Comparison of ENCODE assay signal across 34 cellular contexts in genomic region chr17:63413128-63413527, GRCh38. TPM values are rescaled to one million over a fixed set of nuclear protein-coding genes. Genes with fewer than 3 reads are reported as not detected.
DNase-seq lines count a peak whose midpoint lies in the region; ATAC-seq and TF ChIP-seq lines count a peak whose summit lies in the region.
"Had no signal": no experiment of that assay in that cellular context is flagged by ENCODE, and none has a peak within 500 bp of the region (broad histone marks: within the 10 kb centered on the region; RNA-seq: fewer than 3 reads in every experiment).

No MANE protein-coding gene starts in this region.

- no peaks in the 10 kb centered on the region for H3K36me3 Mint-ChIP-seq in GM23338 (ENCODE audit: low read depth)
- H3K36me3 Mint-ChIP-seq in Calu3 (ENCODE audit: insufficient read depth, unreplicated experiment): no peaks in the 10 kb centered on the region

- H3F3A ChIP-seq in GM23338 (replicated peaks; ENCODE audit: low read depth): no peaks in the 10 kb centered on the region

- H3K9me3 Mint-ChIP-seq in GM23338 (no peaks in the 10 kb centered on the region), Calu3 (ENCODE audit: low read depth, unreplicated experiment) (no peaks in the 10 kb centered on the region)
- H3K9me3 Mint-ChIP-seq: CD14-positive monocyte; CD4-positive, alpha-beta memory T cell; CD4-positive, alpha-beta T cell; CD4-positive, CD25-positive, alpha-beta regulatory T cell; CD8-positive, alpha-beta memory T cell; CD8-positive, alpha-beta T cell had no signal

- H3K27ac ChIP-seq in GM23338 (ENCODE audit: low read depth) (no peak overlapping the region), OCI-LY3 (ENCODE audit: low read length) (no peak overlapping the region), Panc1 (ENCODE audit: low read length) (no peak overlapping the region), caudate nucleus (ENCODE audit: low read depth, low read length) (peak overlapping the region; percentile 42), left lung (no peak overlapping the region)
- H3K27ac ChIP-seq: 22Rv1; A549; BLaER1; BLaER1 treated with 17β-estradiol and CSF1 and Interleukin-3, amounts not matched to agents 10 nM and 100 nM; C4-2B had no signal

- DNase-seq in GM23338 (ENCODE audit: low spot score) (no peak), Panc1 (ENCODE audit: low read depth, low spot score) (no peak), caudate nucleus (lab: John Stamatoyannopoulos, UW) (peak in 4 of 61 donors; percentile 13 to 53 (median 34)), left lung (no peak), Calu3 (no peak), HT-29 (ENCODE audit: low spot score) (no peak), left ventricle myocardium superior (no peak)
- DNase-seq: 8988T; ACHN; AML-193; BE2C; C1 segment of cervical spinal cord; Caco-2; CD4-positive, alpha-beta memory T cell; CD4-positive, alpha-beta T cell; CD4-positive, CD25-positive, alpha-beta regulatory T cell; CD8-positive, alpha-beta memory T cell; CD8-positive, alpha-beta T cell; COR-L47; DMS 273 treated with DMSO at 0.1 percent for 48 hours; DMS153; DMS53; DMS79; DMS79 treated with DMSO at 0.1 percent for 48 hours; DND-41; EL had no signal

- POLR2A ChIA-PET in Panc1 (lab: Charles Lee): no interaction called here

- TF ChIP-seq CTCF in GM23338 (conservative IDR thresholded peaks at IDR 0.05; ENCODE audit: low read depth in 2 of 2): peak; percentile 18 to 23; a peak in 2 of 4 replicates
- TF ChIP-seq CTCF in OCI-LY3 (IDR thresholded peaks at IDR 0.05; ENCODE audit: low read depth, low read length): peak; percentile 38
- TF ChIP-seq CTCF in Panc1 (IDR thresholded peaks at IDR 0.05): no peak
- TF ChIP-seq CTCF in left lung (IDR thresholded peaks at IDR 0.05): no peak
- no peak for TF ChIP-seq CTCF in Calu3 (IDR thresholded peaks at IDR 0.05; ENCODE audit: unreplicated experiment)

- no peak overlapping the region for H3K9ac ChIP-seq in OCI-LY3 (ENCODE audit: low read length)
- H3K9ac ChIP-seq: BLaER1; BLaER1 treated with 17β-estradiol and CSF1 and Interleukin-3, amounts not matched to agents 10 nM and 100 nM had no signal

- H3K27me3 ChIP-seq in GM23338 (ENCODE audit: insufficient read depth) (no peaks in the 10 kb centered on the region), OCI-LY3 (ENCODE audit: low read depth, low read length) (peaks cover 4% of the 10 kb centered on the region; the same call in 1 of the 2 replicates), Panc1 (ENCODE audit: control insufficient read depth, insufficient read depth, low read length) (no peaks in the 10 kb centered on the region), left lung (no peaks in the 10 kb centered on the region)
- H3K27me3 ChIP-seq: BE2C; BLaER1; BLaER1 treated with 17β-estradiol and CSF1 and Interleukin-3, amounts not matched to agents 10 nM and 100 nM had no signal

- H3K9me3 ChIP-seq in OCI-LY3 (ENCODE audit: insufficient read depth, low read length) (no peaks in the 10 kb centered on the region), Panc1 (ENCODE audit: control insufficient read depth, insufficient read depth, low read depth, low read length) (no peaks in the 10 kb centered on the region), left lung (no peaks in the 10 kb centered on the region)
- H3K9me3 ChIP-seq: A549; BE2C; BLaER1; BLaER1 treated with 17β-estradiol and CSF1 and Interleukin-3, amounts not matched to agents 10 nM and 100 nM; Caco-2 had no signal

- H3K27me3 Mint-ChIP-seq in GM23338 (ENCODE audit: insufficient read depth, low read depth, poor library complexity) (peaks cover 2% of the 10 kb centered on the region), Calu3 (ENCODE audit: unreplicated experiment) (no peaks in the 10 kb centered on the region)
- H3K27me3 Mint-ChIP-seq: CD4-positive, alpha-beta memory T cell; CD4-positive, alpha-beta T cell had no signal

- H3K4me2 ChIP-seq in GM23338: no peak overlapping the region
- no peak overlapping the region for H3K4me2 ChIP-seq in OCI-LY3 (ENCODE audit: low read length)
- H3K4me2 ChIP-seq: A549; BLaER1; BLaER1 treated with 17β-estradiol and CSF1 and Interleukin-3, amounts not matched to agents 10 nM and 100 nM had no signal

- H3K9me2 ChIP-seq in GM23338 (ENCODE audit: insufficient read depth): no peaks in the 10 kb centered on the region

- ATAC-seq in GM23338 (no peak), Panc1 (no peak), left lung (no peak), left ventricle myocardium superior (no peak)
- ATAC-seq: A549; CD8-positive, alpha-beta T cell had no signal

- CTCF ChIA-PET in Panc1 (lab: Charles Lee): no interaction called here
- CTCF ChIA-PET in Calu3 (lab: Charles Lee): no interaction called here

- no peaks in the 10 kb centered on the region for H4K20me1 ChIP-seq in GM23338 (replicated peaks; ENCODE audit: insufficient read depth)
- no peaks in the 10 kb centered on the region for H4K20me1 ChIP-seq in OCI-LY3 (ENCODE audit: insufficient read depth, low read length)
- H4K20me1 ChIP-seq: BLaER1; BLaER1 treated with 17β-estradiol and CSF1 and Interleukin-3, amounts not matched to agents 10 nM and 100 nM had no signal

- H2AFZ ChIP-seq in GM23338 (no peak overlapping the region), OCI-LY3 (ENCODE audit: low read depth, low read length) (no peak overlapping the region)

- peaks cover under 1% of the 10 kb centered on the region; the same call in 2 of the 3 replicates for H3K4me1 Mint-ChIP-seq in GM23338
- no peaks in the 10 kb centered on the region for H3K4me1 Mint-ChIP-seq in Calu3 (ENCODE audit: low read depth, unreplicated experiment)
- H3K4me1 Mint-ChIP-seq: B cell; CD4-positive, alpha-beta memory T cell; CD4-positive, CD25-positive, alpha-beta regulatory T cell; CD8-positive, alpha-beta memory T cell had no signal

- no peak overlapping the region for H3K27ac Mint-ChIP-seq in GM23338
- H3K27ac Mint-ChIP-seq in Calu3 (ENCODE audit: unreplicated experiment): no peak overlapping the region
- H3K27ac Mint-ChIP-seq: B cell; CD14-positive monocyte; CD4-positive, alpha-beta T cell; CD4-positive, CD25-positive, alpha-beta regulatory T cell; CD8-positive, alpha-beta T cell had no signal

- H3K4me3 ChIP-seq in GM23338: no peak overlapping the region
- H3K4me3 ChIP-seq in OCI-LY3 (ENCODE audit: low read length): no peak overlapping the region
- H3K4me3 ChIP-seq in Panc1 (ENCODE audit: low read depth in 2 of 2, low read length in 2 of 2): no peak overlapping the region
- no peak overlapping the region for H3K4me3 ChIP-seq in left lung
- H3K4me3 ChIP-seq: A549; BLaER1; BLaER1 treated with 17β-estradiol and CSF1 and Interleukin-3, amounts not matched to agents 10 nM and 100 nM had no signal

- BruUV-seq in Panc1 (replicated peaks; lab: Mats Ljungman, UMichigan): TSS peak; percentile 49
- BruUV-seq in Calu3 (replicated peaks; lab: Mats Ljungman, UMichigan): no TSS peak

- H3K79me2 ChIP-seq in GM23338 (replicated peaks; ENCODE audit: insufficient read depth) (no peaks in the 10 kb centered on the region), OCI-LY3 (ENCODE audit: low read length) (no peaks in the 10 kb centered on the region)

- H3K4me3 Mint-ChIP-seq in GM23338: no peak overlapping the region
- no peak overlapping the region for H3K4me3 Mint-ChIP-seq in Calu3 (ENCODE audit: low read depth, unreplicated experiment)
- H3K4me3 Mint-ChIP-seq: B cell; CD14-positive monocyte; CD4-positive, alpha-beta memory T cell; CD4-positive, alpha-beta T cell; CD4-positive, CD25-positive, alpha-beta regulatory T cell; CD8-positive, alpha-beta memory T cell; CD8-positive, alpha-beta T cell had no signal

- in situ Hi-C loops in Panc1 (cut with HindIII; ENCODE audit: low pct_unique_long_range_greater_than_20kb, low sequenced_read_pairs): no loop called here

- H3K4me1 ChIP-seq in GM23338 (ENCODE audit: insufficient read depth) (0 out of 2 replicates have a peak, but pooled peaks cover 2% of the 10 kb centered on the region), OCI-LY3 (ENCODE audit: low read length) (no peaks in the 10 kb centered on the region), Panc1 (ENCODE audit: control insufficient read depth, insufficient read depth, low read length) (no peaks in the 10 kb centered on the region), left lung (no peaks in the 10 kb centered on the region)
- H3K4me1 ChIP-seq: A549, BE2C, Caco-2 had no signal

- H3K36me3 ChIP-seq in GM23338 (ENCODE audit: insufficient read depth): no peaks in the 10 kb centered on the region
- no peaks in the 10 kb centered on the region for H3K36me3 ChIP-seq in OCI-LY3 (replicated peaks; ENCODE audit: low read depth, low read length)
- H3K36me3 ChIP-seq in Panc1 (ENCODE audit: control insufficient read depth, insufficient read depth, low read length): peaks cover 3% of the 10 kb centered on the region; the same call in 1 of the 2 replicates
- peaks cover 0 to 72% of the 10 kb centered on the region in 2 donors for H3K36me3 ChIP-seq in left lung

- intact Hi-C loops in Panc1 (cut with micrococcal nuclease; ENCODE audit: unreplicated experiment): no loop called here
- intact Hi-C loops in left lung (cut with DNase I): no loop called here
- intact Hi-C loops in Calu3 (cut with micrococcal nuclease; ENCODE audit: unreplicated experiment): no loop called here
- intact Hi-C loops in left ventricle myocardium superior (cut with micrococcal nuclease): no loop called here

TF ChIP-seq in GM23338, 12 proteins besides CTCF, POLR2A, EP300 and RAD21 (continues in another document):
- TF ChIP-seq CREB1 (CRISPR knock-in tag; IDR thresholded peaks at IDR 0.05; ENCODE audit: low read depth) (no peak), NANOG (IDR thresholded peaks at IDR 0.05; ENCODE audit: borderline replicate concordance) (no peak)

RNA-seq across cellular contexts. Expression of gene CYB561, which starts 33.0 kb away (rescaled TPM):
- 21.9 and 30.9 TPM in 2 replicates for total RNA-seq in GM23338 (2014; rRNA removed; shearing (Covaris generic))
- polyA plus RNA-seq in GM23338 (2016; fragmentation: Nextera tagmentation; extraction: Ambion mirVana): 13.2 and 13.7 TPM in 2 replicates
- total RNA-seq in Panc1 (2021; ENCODE audit: unreplicated experiment) (40.1 TPM), left lung (10 to 100 TPM; 70.7 to 76.4 TPM), Calu3 (2022) (50.3 and 52.1 TPM in 2 replicates), left ventricle myocardium superior (14.7 TPM)
- polyA plus RNA-seq in Panc1 (2012; ENCODE audit: insufficient read length): 67.2 TPM
- total RNA-seq in HT-29 (2014; rRNA removed; shearing (Covaris generic)): 104 and 105 TPM in 2 replicates

Comparison
In these comparisons a context has a peak if more than half of its experiments do, and no peak if none do; other contexts are left out.
1. CTCF ChIP-seq: peak in GM23338 (2 of 2) and OCI-LY3 (single experiment); none in Panc1 (single experiment), left lung (0 of 2) and Calu3 (single experiment).